In the genomic region with DNA sequence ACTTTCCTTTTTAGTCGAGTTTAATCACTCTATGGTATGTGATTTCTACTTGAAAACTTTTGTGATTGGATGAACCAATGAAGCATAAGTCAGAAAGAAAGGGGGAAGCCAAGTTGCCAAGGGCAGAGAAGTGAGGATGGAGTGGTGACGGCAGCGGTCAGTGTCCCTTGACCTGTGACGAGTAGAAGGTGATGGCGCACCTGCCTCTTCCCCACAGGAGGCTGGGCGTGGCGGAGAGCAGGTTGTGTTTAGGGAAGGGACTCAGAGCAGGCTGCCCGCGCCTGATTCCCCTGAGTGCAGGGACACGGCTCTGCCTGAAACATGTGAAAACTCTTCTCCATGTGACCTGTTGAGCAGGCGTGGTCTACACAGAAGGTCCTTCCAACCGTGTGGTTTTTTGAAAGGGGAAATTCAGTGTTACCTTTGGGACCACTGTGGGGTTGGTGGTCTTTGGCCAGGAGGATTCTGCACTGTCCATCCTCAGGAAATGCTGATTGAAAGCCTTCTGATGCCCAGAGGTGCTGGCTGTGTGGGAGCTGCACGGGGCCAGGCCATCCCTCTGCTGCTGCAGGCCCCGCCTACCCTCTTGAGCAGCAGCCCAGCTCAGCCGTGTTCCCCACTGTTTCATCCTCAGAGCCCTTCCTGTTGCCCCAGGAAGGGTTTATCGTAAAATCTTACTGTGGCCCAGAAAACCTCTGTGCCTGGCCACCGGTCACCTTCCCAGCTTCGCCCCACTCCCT, we compare ENCODE assay signal across 14 cellular contexts. TPM values are rescaled to one million over a fixed set of nuclear protein-coding genes. Genes with fewer than 3 reads are reported as not detected.
DNase-seq lines count a peak whose midpoint lies in the region; ATAC-seq and TF ChIP-seq lines count a peak whose summit lies in the region.
"Had no signal": no experiment of that assay in that cellular context is flagged by ENCODE, and none has a peak within 500 bp of the region (broad histone marks: within the 10 kb centered on the region; RNA-seq: fewer than 3 reads in every experiment).

No MANE protein-coding gene starts in this region.

- no peak for DNase-seq in CD4-positive, alpha-beta T cell
- DNase-seq in GM13976 (ENCODE audit: low spot score) (peak; percentile 64), mucosa of descending colon (no peak), hippocampal formation (lab: John Stamatoyannopoulos, UW) (no peak), iPS-NIHi7 (ENCODE audit: extremely low spot score) (no peak)
- DNase-seq in activated CD4-positive, CD25-positive, alpha-beta regulatory T cell treated with anti-CD3 and anti-CD28 coated beads, Interleukin-2, amount 50 U/mL, for 72 hours = no peak
- DNase-seq: left colon, OCI-M1, SW 1271 had no signal

- peaks cover 11% of the 10 kb centered on the region for H3K4me1 Mint-ChIP-seq in CD4-positive, alpha-beta T cell (ENCODE audit: low read depth)

- no peak for ATAC-seq in CD4-positive, alpha-beta T cell (ENCODE audit: poor library complexity)
- ATAC-seq in mucosa of descending colon (peak; percentile 16), GM21528 (IDR thresholded peaks at IDR 0.05; ENCODE audit: low FRiP score, unreplicated experiment) (no peak)
- ATAC-seq: left colon; natural killer cell treated with Interleukin-12 subunit alpha and Interleukin-12 subunit beta and Interleukin-15 and Interleukin-18, amount 100 ng/mL, for 72 hours had no signal

- H3K27ac Mint-ChIP-seq in CD4-positive, alpha-beta T cell = peak overlapping the region; percentile 82
- H3K27ac Mint-ChIP-seq: natural killer cell treated with Interleukin-12 subunit alpha and Interleukin-12 subunit beta and Interleukin-15 and Interleukin-18, amount 100 ng/mL, for 72 hours had no signal

- peak overlapping the region; percentile 58 for H3K4me2 ChIP-seq in OCI-LY3 (ENCODE audit: low read length)

- no peaks in the 10 kb centered on the region for H3K9me3 ChIP-seq in CD4-positive, alpha-beta T cell (ENCODE audit: control insufficient read depth, low read length)
- H3K9me3 ChIP-seq in OCI-LY3 (ENCODE audit: insufficient read depth, low read length) (no peaks in the 10 kb centered on the region), mucosa of descending colon (no peaks in the 10 kb centered on the region)
- H3K9me3 ChIP-seq: BLaER1 treated with 17β-estradiol and CSF1 and Interleukin-3, amounts not matched to agents 10 nM and 100 nM had no signal

- H3K79me2 ChIP-seq in OCI-LY3 (ENCODE audit: low read length) = peaks cover 76% of the 10 kb centered on the region

- peak overlapping the region; percentile 35; the same call in 1 of the 2 replicates for H3K9ac ChIP-seq in OCI-LY3 (ENCODE audit: low read length)
- H3K9ac ChIP-seq: BLaER1 treated with 17β-estradiol and CSF1 and Interleukin-3, amounts not matched to agents 10 nM and 100 nM had no signal

- H3K4me1 ChIP-seq in OCI-LY3 (ENCODE audit: low read length) = peaks cover 74% of the 10 kb centered on the region
- no peaks in the 10 kb centered on the region for H3K4me1 ChIP-seq in mucosa of descending colon (ENCODE audit: low read depth)

- peaks cover 72% of the 10 kb centered on the region for H3K36me3 Mint-ChIP-seq in CD4-positive, alpha-beta T cell (ENCODE audit: low read depth)

- H3K4me3 Mint-ChIP-seq in CD4-positive, alpha-beta T cell = no peak overlapping the region
- H3K4me3 Mint-ChIP-seq: natural killer cell treated with Interleukin-12 subunit alpha and Interleukin-12 subunit beta and Interleukin-15 and Interleukin-18, amount 100 ng/mL, for 72 hours had no signal

- peak overlapping the region; percentile 11 for H3K4me3 ChIP-seq in OCI-LY3 (ENCODE audit: low read length)
- H3K4me3 ChIP-seq in mucosa of descending colon = no peak overlapping the region
- H3K4me3 ChIP-seq: BLaER1 treated with 17β-estradiol and CSF1 and Interleukin-3, amounts not matched to agents 10 nM and 100 nM had no signal

- CTCF ChIA-PET in CD4-positive, alpha-beta T cell (lab: Charles Lee) = no interaction called here

- intact Hi-C loops in CD4-positive, alpha-beta T cell (cut with DNase I, micrococcal nuclease) = no loop called here
- intact Hi-C loops in mucosa of descending colon (cut with DNase I, micrococcal nuclease) = no loop called here

- H4K20me1 ChIP-seq in OCI-LY3 (ENCODE audit: insufficient read depth, low read length) = peaks cover 45% of the 10 kb centered on the region

- POLR2A ChIA-PET in CD4-positive, alpha-beta T cell (lab: Charles Lee) = no interaction called here

- no peaks in the 10 kb centered on the region for H3K27me3 ChIP-seq in CD4-positive, alpha-beta T cell (ENCODE audit: control insufficient read depth, insufficient read depth, low read length)
- no peaks in the 10 kb centered on the region for H3K27me3 ChIP-seq in OCI-LY3 (ENCODE audit: low read depth, low read length)
- H3K27me3 ChIP-seq: BLaER1 treated with 17β-estradiol and CSF1 and Interleukin-3, amounts not matched to agents 10 nM and 100 nM had no signal

- no peak overlapping the region for H3K27ac ChIP-seq in CD4-positive, alpha-beta T cell (ENCODE audit: low read depth, low read length)
- H3K27ac ChIP-seq in OCI-LY3 (ENCODE audit: low read length) = peak overlapping the region; percentile 80
- H3K27ac ChIP-seq: BLaER1 treated with 17β-estradiol and CSF1 and Interleukin-3, amounts not matched to agents 10 nM and 100 nM had no signal

- no peaks in the 10 kb centered on the region for H3K27me3 Mint-ChIP-seq in CD4-positive, alpha-beta T cell
- H3K27me3 Mint-ChIP-seq: natural killer cell treated with Interleukin-12 subunit alpha and Interleukin-12 subunit beta and Interleukin-15 and Interleukin-18, amount 100 ng/mL, for 72 hours had no signal

- H3K9me3 Mint-ChIP-seq in CD4-positive, alpha-beta T cell = no peaks in the 10 kb centered on the region
- H3K9me3 Mint-ChIP-seq: natural killer cell treated with Interleukin-12 subunit alpha and Interleukin-12 subunit beta and Interleukin-15 and Interleukin-18, amount 100 ng/mL, for 72 hours had no signal

- no peak for TF ChIP-seq CTCF in CD4-positive, alpha-beta T cell (IDR thresholded peaks at IDR 0.05)
- no peak for TF ChIP-seq CTCF in GM13976 (IDR thresholded peaks at IDR 0.05; ENCODE audit: borderline replicate concordance, control extremely low read depth, extremely low read depth, insufficient read depth, missing control alignments)
- TF ChIP-seq CTCF in OCI-LY3 (IDR thresholded peaks at IDR 0.05; ENCODE audit: low read depth, low read length) = no peak
- TF ChIP-seq CTCF in mucosa of descending colon (IDR thresholded peaks at IDR 0.05) = no peak

- H3K36me3 ChIP-seq in OCI-LY3 (replicated peaks; ENCODE audit: low read depth, low read length) (peaks cover 59% of the 10 kb centered on the region), mucosa of descending colon (ENCODE audit: low read depth) (no peaks in the 10 kb centered on the region)

- no peak overlapping the region for H2AFZ ChIP-seq in OCI-LY3 (ENCODE audit: low read depth, low read length)

- in situ Hi-C loops in GM13976 (cut with MboI; ENCODE audit: low sequenced_read_pairs, unreplicated experiment) = no loop called here

RNA-seq across cellular contexts. Expression of a gene that starts 23.5 kb away (rescaled TPM):
- total RNA-seq in CD4-positive, alpha-beta T cell = 1 to 10 TPM; 2.6 to 2.8 TPM
- 100 to 1,000 TPM; 128 to 486 (median 198) TPM for total RNA-seq in mucosa of descending colon
- total RNA-seq: M059J had no signal

Comparison
In these comparisons a context has a peak if more than half of its experiments do, and no peak if none do; other contexts are left out.
1. RNA of a gene that starts 23.5 kb away (total RNA-seq): 128 to 486 TPM in mucosa of descending colon; 2.6 to 2.8 TPM in CD4-positive, alpha-beta T cell; every median in the first group is over 10 times any median in the second.